Comparison of ENCODE assay signal across 1 cellular context in genomic region chr7:4796453-4796852, GRCh38.
TF ChIP-seq lines count a peak whose summit lies in the region.

No MANE protein-coding gene starts in this region.

TF ChIP-seq in SK-N-SH, 30 proteins besides CTCF, POLR2A, EP300 and RAD21 (continued from another document):
- TF ChIP-seq REST (IDR thresholded peaks at IDR 0.05; ENCODE audit: low read depth, low read length) (no peak), GATA2 (CRISPR knock-in tag; IDR thresholded peaks at IDR 0.05) (no peak)
